Comparison of ENCODE assay signal across 8 cellular contexts in the genomic region with DNA sequence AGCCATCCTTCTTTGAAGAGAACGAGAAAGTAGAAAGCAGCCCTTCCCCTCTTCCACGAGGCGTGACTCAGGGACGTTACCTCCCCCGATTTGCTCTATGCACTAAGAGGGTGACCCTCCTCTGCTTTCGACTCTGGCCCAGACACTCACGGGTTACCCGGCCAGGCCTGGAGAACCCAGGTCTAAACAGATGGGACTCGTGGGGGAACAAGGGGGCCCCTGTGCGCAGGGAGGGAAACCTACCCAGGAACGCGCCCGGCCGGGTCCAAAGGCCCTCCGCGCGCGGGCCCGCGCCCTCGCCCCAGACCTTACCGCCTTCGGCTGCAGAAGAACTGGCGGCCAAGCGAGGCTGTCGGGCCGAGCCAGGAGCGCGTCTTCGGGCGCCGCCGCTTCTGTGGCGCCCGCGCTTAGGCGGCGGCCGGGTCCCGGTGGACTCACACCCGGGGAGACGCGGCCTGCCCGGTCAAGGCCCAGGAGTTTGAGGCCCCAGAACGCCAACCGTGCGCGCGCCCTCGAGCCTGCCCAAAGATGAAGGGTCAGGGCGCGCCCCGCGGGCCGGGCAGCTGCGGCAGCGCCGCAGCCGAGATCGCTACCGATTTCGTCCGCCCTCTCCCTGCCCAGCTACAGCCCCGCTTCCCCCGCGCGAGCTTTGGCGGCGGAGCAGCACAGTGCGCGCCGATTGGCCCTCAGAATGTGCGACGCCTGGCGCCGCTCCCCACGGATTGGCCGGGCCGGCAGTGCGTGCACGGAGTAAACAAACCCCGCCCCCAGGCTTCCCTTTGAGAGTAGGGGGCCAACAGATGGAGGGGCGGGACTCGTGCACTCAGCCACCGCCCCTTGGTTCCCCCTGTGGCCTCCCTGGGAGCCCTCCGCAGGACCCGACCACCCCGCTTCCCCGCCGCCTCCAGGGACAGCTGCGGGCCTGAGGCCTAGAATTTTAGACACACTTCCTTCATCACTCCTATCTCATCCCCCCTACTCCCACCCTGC.
DNase-seq lines count a peak whose midpoint lies in the region; ATAC-seq and TF ChIP-seq lines count a peak whose summit lies in the region.

A gene with protein sequence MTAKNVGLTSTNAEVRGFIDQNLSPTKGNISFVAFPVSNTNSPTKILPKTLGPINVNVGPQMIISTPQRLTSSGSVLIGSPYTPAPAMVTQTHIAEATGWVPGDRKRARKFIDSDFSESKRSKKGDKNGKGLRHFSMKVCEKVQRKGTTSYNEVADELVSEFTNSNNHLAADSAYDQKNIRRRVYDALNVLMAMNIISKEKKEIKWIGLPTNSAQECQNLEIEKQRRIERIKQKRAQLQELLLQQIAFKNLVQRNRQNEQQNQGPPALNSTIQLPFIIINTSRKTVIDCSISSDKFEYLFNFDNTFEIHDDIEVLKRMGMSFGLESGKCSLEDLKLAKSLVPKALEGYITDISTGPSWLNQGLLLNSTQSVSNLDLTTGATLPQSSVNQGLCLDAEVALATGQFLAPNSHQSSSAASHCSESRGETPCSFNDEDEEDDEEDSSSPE (minus strand): TSS at position 674 of the 990 bp plus-strand sequence. CDS start 47,795 bp downstream, outside the sequence.

- H3K4me3 ChIP-seq in AG10803 (ENCODE audit: low read length), result peak within 1 kb of the TSS; percentile 79

- no peak for TF ChIP-seq CTCF in AG10803 (conservative IDR thresholded peaks at IDR 0.05; ENCODE audit: low read length)

- H3K9me3 Mint-ChIP-seq in central memory CD8-positive, alpha-beta T cell, result no peaks in the 10 kb centered on the region

- ATAC-seq in GM19023 (IDR thresholded peaks at IDR 0.05; ENCODE audit: unreplicated experiment), result peak; percentile 100
- peak; percentile 99 for ATAC-seq in HG03196 (IDR thresholded peaks at IDR 0.05; ENCODE audit: unreplicated experiment)
- peak; percentile 99 for ATAC-seq in activated CD4-positive, CD25-positive, alpha-beta regulatory T cell treated with anti-CD3 and anti-CD28 coated beads, Interleukin-2, amount 50 U/mL, for 24 hours
- ATAC-seq in central memory CD8-positive, alpha-beta T cell (replicated peaks; ENCODE audit: extremely low read depth, poor library complexity, severe bottlenecking), result peak; percentile 99

- DNase-seq in AG10803 (ENCODE audit: low read depth), result peak; percentile 87
- DNase-seq in NCI-H226, result peak; percentile 89
- peak; percentile 70 to 72 for DNase-seq in central memory CD8-positive, alpha-beta T cell (ENCODE audit: low spot score in 2 of 2)
- peak; percentile 96 for DNase-seq in islet precursor cell
- DNase-seq in stimulated activated CD4-positive, alpha-beta T cell treated with anti-CD3 and anti-CD28 coated beads, Interleukin-12 subunit alpha, Interleukin-12 subunit beta, amount 100 ng/mL, for 48 hours (ENCODE audit: low read depth in 2 of 3, low spot score in 1 of 3), result peak; percentile 72 to 84 (median 74)

- H3K27ac Mint-ChIP-seq in central memory CD8-positive, alpha-beta T cell (ENCODE audit: low read depth), result peak within 1 kb of the TSS; percentile 89

- H3K4me3 Mint-ChIP-seq in central memory CD8-positive, alpha-beta T cell, result peak within 1 kb of the TSS; percentile 87

- H3K27me3 Mint-ChIP-seq in central memory CD8-positive, alpha-beta T cell, result no peaks in the 10 kb centered on the region

- H3K4me1 Mint-ChIP-seq in central memory CD8-positive, alpha-beta T cell, result peaks cover 27% of the 10 kb centered on the region

- peaks cover 2% of the 10 kb centered on the region for H3K36me3 Mint-ChIP-seq in central memory CD8-positive, alpha-beta T cell (ENCODE audit: insufficient read depth)

Comparison
In these comparisons a context has a peak if more than half of its experiments do, and no peak if none do; other contexts are left out.
1. Peak in every context shown above with its lines: DNase-seq, ATAC-seq and H3K4me3 ChIP-seq.